19 cellular contexts compared by ENCODE assay signal in genomic region chr9:133581553-133582343, GRCh38. TPM values are rescaled to one million over a fixed set of nuclear protein-coding genes. Genes with fewer than 3 reads are reported as not detected.
A peak's percentile ranks its signal among the peaks of the same experiment; 100 is the strongest.
DNase-seq lines count a peak whose midpoint lies in the region; ATAC-seq and TF ChIP-seq lines count a peak whose summit lies in the region.
"Had no signal": no experiment of that assay in that cellular context is flagged by ENCODE, and none has a peak within 500 bp of the region (broad histone marks: within the 10 kb centered on the region; RNA-seq: fewer than 3 reads in every experiment).

No MANE protein-coding gene starts in this region.

- H3K27ac ChIP-seq in GM23338 (ENCODE audit: low read depth) = peak overlapping the region; percentile 39; the same call in 1 of the 2 replicates
- peak overlapping the region in 3 of 5 donors; percentile 39 to 84 (median 62) for H3K27ac ChIP-seq in adrenal gland
- H3K27ac ChIP-seq in neural cell (ENCODE audit: low read length) = no peak overlapping the region

- H3K36me3 ChIP-seq in GM23338 (ENCODE audit: insufficient read depth) (no peaks in the 10 kb centered on the region), adrenal gland (replicated peaks in 1 of 2) (no peaks in the 10 kb centered on the region), neural cell (ENCODE audit: insufficient read depth, low read length) (no peaks in the 10 kb centered on the region)

- H3K36me3 Mint-ChIP-seq in GM23338 (ENCODE audit: low read depth) = no peaks in the 10 kb centered on the region; the same call in 2 of the 3 replicates
- H3K36me3 Mint-ChIP-seq: activated naive CD4-positive, alpha-beta T cell treated with anti-CD3 and anti-CD28 coated beads, Interleukin-2, amount 50 U/mL, for 72 hours; immature natural killer cell had no signal

- no peak overlapping the region for H3K4me3 ChIP-seq in GM23338
- H3K4me3 ChIP-seq in adrenal gland = no peak overlapping the region
- no peak overlapping the region for H3K4me3 ChIP-seq in neural cell (ENCODE audit: low read length)

- H3K79me2 ChIP-seq in GM23338 (replicated peaks; ENCODE audit: insufficient read depth) = no peaks in the 10 kb centered on the region
- H3K79me2 ChIP-seq in neural cell (replicated peaks; ENCODE audit: insufficient read depth, low read length) = no peaks in the 10 kb centered on the region

- H3K27me3 Mint-ChIP-seq in GM23338 (ENCODE audit: insufficient read depth, low read depth, poor library complexity) = peaks cover 13% of the 10 kb centered on the region

- 60 to 72% (median 66%) methylated on average over 15 to 17 of the region's 17 CpGs for WGBS in adrenal gland, 4 donors

- peaks cover 53% of the 10 kb centered on the region for H3K4me1 Mint-ChIP-seq in GM23338
- H3K4me1 Mint-ChIP-seq: immature natural killer cell had no signal

- H3K4me3 Mint-ChIP-seq in GM23338 = no peak overlapping the region
- H3K4me3 Mint-ChIP-seq: immature natural killer cell; stimulated activated naive CD8-positive, alpha-beta T cell treated with anti-CD3 and anti-CD28 coated beads, Interleukin-15, Interleukin-2, amounts not matched to agents 100 ng/mL and 50 ng/mL, for 24 hours had no signal

- no peaks in the 10 kb centered on the region for H3K9me3 Mint-ChIP-seq in GM23338
- H3K9me3 Mint-ChIP-seq: activated naive CD4-positive, alpha-beta T cell treated with anti-CD3 and anti-CD28 coated beads, Interleukin-2, amount 50 U/mL, for 72 hours; immature natural killer cell; stimulated activated naive CD8-positive, alpha-beta T cell treated with anti-CD3 and anti-CD28 coated beads, Interleukin-15, Interleukin-2, amounts not matched to agents 100 ng/mL and 50 ng/mL, for 24 hours had no signal

- H2AFZ ChIP-seq in GM23338 = no peak overlapping the region
- no peak overlapping the region for H2AFZ ChIP-seq in neural cell (ENCODE audit: low read depth, low read length)

- DNase-seq in GM23338 (ENCODE audit: low spot score) (no peak), adrenal gland (peak in 5 of 7 donors; percentile 43 to 82 (median 61)), left ventricle myocardium superior (peak; percentile 83), iPS-NIHi11 (ENCODE audit: low spot score) (no peak), HT-29 (ENCODE audit: low spot score) (no peak)
- DNase-seq: activated CD4-positive, alpha-beta T cell treated with anti-CD3 and anti-CD28 coated beads, Interleukin-2, amount 50 U/mL, for 1 hour; activated T-cell treated with anti-CD3 and anti-CD28 coated beads, Interleukin-2, amount 50 U/mL, for 1 hour; Calu3; cerebellar nuclear complex; GDM1; immature natural killer cell; NCI-H1092 treated with DMSO at 0.1 percent for 48 hours; T1000 had no signal

- TF ChIP-seq POLR2A in adrenal gland (IDR thresholded peaks at IDR 0.05) = no peak

- peak overlapping the region; percentile 7 for H3K9ac ChIP-seq in neural cell (ENCODE audit: low read length)

- H3K4me1 ChIP-seq in GM23338 (ENCODE audit: insufficient read depth) = peaks cover 7% of the 10 kb centered on the region
- H3K4me1 ChIP-seq in adrenal gland (replicated peaks in 1 of 2) = no peaks in the 10 kb centered on the region

- intact Hi-C loops in adrenal gland (cut with DNase I) = no loop called here
- intact Hi-C loops in left ventricle myocardium superior (cut with micrococcal nuclease) = no loop called here

- no peaks in the 10 kb centered on the region for H3K9me2 ChIP-seq in GM23338 (ENCODE audit: insufficient read depth)
- no peaks in the 10 kb centered on the region for H3K9me2 ChIP-seq in neural cell (ENCODE audit: insufficient read depth, low read length)

- ATAC-seq in GM23338 (no peak), left ventricle myocardium superior (peak; percentile 38), HG03521 (IDR thresholded peaks at IDR 0.05; ENCODE audit: unreplicated experiment) (no peak), GM18867 (IDR thresholded peaks at IDR 0.05; ENCODE audit: unreplicated experiment) (no peak)
- ATAC-seq: activated naive CD4-positive, alpha-beta T cell treated with anti-CD3 and anti-CD28 coated beads, Interleukin-2, amount 50 U/mL, for 72 hours had no signal

- no peak for TF ChIP-seq EP300 in neural cell (conservative IDR thresholded peaks at IDR 0.05; ENCODE audit: poor library complexity, severe bottlenecking)

- H3K27ac Mint-ChIP-seq in GM23338 = peak overlapping the region; percentile 24
- H3K27ac Mint-ChIP-seq: activated naive CD4-positive, alpha-beta T cell treated with anti-CD3 and anti-CD28 coated beads, Interleukin-2, amount 50 U/mL, for 72 hours; stimulated activated naive CD8-positive, alpha-beta T cell treated with anti-CD3 and anti-CD28 coated beads, Interleukin-15, Interleukin-2, amounts not matched to agents 100 ng/mL and 50 ng/mL, for 24 hours had no signal

- H3F3A ChIP-seq in GM23338 (replicated peaks; ENCODE audit: low read depth) = no peaks in the 10 kb centered on the region; the same call in 1 of the 2 replicates
- H3F3A ChIP-seq in neural cell (ENCODE audit: insufficient read depth, low read length, poor library complexity, severe bottlenecking) = no peaks in the 10 kb centered on the region

- H3K9me3 ChIP-seq in adrenal gland (replicated peaks in 1 of 3) (no peaks in the 10 kb centered on the region), neural cell (ENCODE audit: low read length) (no peaks in the 10 kb centered on the region)

- TF ChIP-seq CTCF in GM23338 (conservative IDR thresholded peaks at IDR 0.05; ENCODE audit: low read depth in 2 of 2) (no peak), adrenal gland (IDR thresholded peaks at IDR 0.05) (no peak), neural cell (IDR thresholded peaks at IDR 0.05; ENCODE audit: poor library complexity, severe bottlenecking) (no peak)

- no peaks in the 10 kb centered on the region for H4K20me1 ChIP-seq in GM23338 (replicated peaks; ENCODE audit: insufficient read depth)
- no peaks in the 10 kb centered on the region for H4K20me1 ChIP-seq in neural cell (ENCODE audit: insufficient read depth)

- TF ChIP-seq RAD21 in neural cell (conservative IDR thresholded peaks at IDR 0.05) = no peak

- H3K4me2 ChIP-seq in GM23338 (no peak overlapping the region), neural cell (ENCODE audit: low read length) (no peak overlapping the region)

- H3K27me3 ChIP-seq in GM23338 (ENCODE audit: insufficient read depth) (no peaks in the 10 kb centered on the region), adrenal gland (peaks cover 16% of the 10 kb centered on the region), neural cell (ENCODE audit: insufficient read depth, low read depth, low read length) (no peaks in the 10 kb centered on the region)

TF ChIP-seq in GM23338, 12 proteins besides CTCF, POLR2A, EP300 and RAD21:
- TF ChIP-seq STAT1 (IDR thresholded peaks at IDR 0.05; ENCODE audit: unreplicated experiment) = no peak
TF ChIP-seq in GM23338: peak in this region for 0.

TF ChIP-seq in neural cell, 6 proteins besides CTCF, POLR2A, EP300 and RAD21:
- peak; percentile 26 for TF ChIP-seq MXI1 (conservative IDR thresholded peaks at IDR 0.05; ENCODE audit: poor library complexity, severe bottlenecking)
- no peak for TF ChIP-seq POLR2AphosphoS5 (IDR thresholded peaks at IDR 0.05)

RNA-seq across cellular contexts. Expression of gene FAM163B, which starts 27.4 kb away (rescaled TPM):
- 0.23 and 1.3 TPM in 2 replicates for total RNA-seq in GM23338 (2014; rRNA removed; shearing (Covaris generic))
- polyA plus RNA-seq in GM23338 (2016; fragmentation: Nextera tagmentation; extraction: Ambion mirVana) (0.60 and 0.71 TPM in 2 replicates), adrenal gland (10 to 100 TPM in 1 of 3 donors, 1 to 10 TPM in 2; 2.8 to 14.3 (median 4.5) TPM), neural cell (1.5 and 2.7 TPM in 2 replicates)
- total RNA-seq in adrenal gland (10 to 100 TPM in 2 of 8 donors, 1 to 10 TPM in 5, under 1 TPM in 1; 0.72 to 14.2 (median 2.1) TPM), left ventricle myocardium superior (not detected)
- 1.5 and 2.9 TPM in 2 replicates for polyA minus RNA-seq in neural cell
- not detected in 2 replicates for total RNA-seq in HT-29 (2014; rRNA removed; shearing (Covaris generic))
- total RNA-seq: activated naive CD4-positive, alpha-beta T cell treated with anti-CD3 and anti-CD28 coated beads, Interleukin-2, amount 50 U/mL, for 72 hours; Calu3 had no signal
- polyA plus RNA-seq: immature natural killer cell had no signal

RNA-seq across cellular contexts. Expression of gene ADAMTSL2, which starts 47.2 kb away (rescaled TPM):
- total RNA-seq in GM23338 (2014; rRNA removed; shearing (Covaris generic)) = 0.66 and 1.1 TPM in 2 replicates
- 0.15 and 0.21 TPM in 2 replicates for polyA plus RNA-seq in GM23338 (2016; fragmentation: Nextera tagmentation; extraction: Ambion mirVana)
- 100 to 1,000 TPM in 2 of 8 donors, 10 to 100 TPM in 6; 23.5 to 138 (median 70.9) TPM for total RNA-seq in adrenal gland
- polyA plus RNA-seq in adrenal gland = 100 to 1,000 TPM in 1 of 3 donors, 10 to 100 TPM in 1, 1 to 10 TPM in 1; 4.1 to 108 (median 35.3) TPM
- total RNA-seq in left ventricle myocardium superior = 5.1 TPM
- 0.30 and 0.85 TPM in 2 replicates for polyA plus RNA-seq in neural cell
- 0.73 and 0.81 TPM in 2 replicates for polyA minus RNA-seq in neural cell
- total RNA-seq in HT-29 (2014; rRNA removed; shearing (Covaris generic)) = 0.16 and 0.25 TPM in 2 replicates
- polyA plus RNA-seq: immature natural killer cell had no signal

RNA-seq across cellular contexts. Expression of gene DBH, which starts 54.4 kb away (rescaled TPM):
- 0.24 TPM in 1 of 2 replicates, not detected in the other for total RNA-seq in GM23338 (2014; rRNA removed; shearing (Covaris generic))
- polyA plus RNA-seq in GM23338 (2016; fragmentation: Nextera tagmentation; extraction: Ambion mirVana) = 0.08 and 0.26 TPM in 2 replicates
- 100 to 1,000 TPM in 1 of 8 donors, 10 to 100 TPM in 3, 1 to 10 TPM in 1, under 1 TPM in 2, not detected in 1; 0.24 to 234 (median 11.5) TPM for total RNA-seq in adrenal gland
- polyA plus RNA-seq in adrenal gland = 100 to 1,000 TPM in 2 of 3 donors, 10 to 100 TPM in 1; 47.0 to 211 (median 147) TPM
- not detected for total RNA-seq in left ventricle myocardium superior
- polyA plus RNA-seq in neural cell = not detected in 2 replicates
- not detected in 2 replicates for polyA minus RNA-seq in neural cell
- not detected in 2 replicates for total RNA-seq in HT-29 (2014; rRNA removed; shearing (Covaris generic))
- total RNA-seq: activated naive CD4-positive, alpha-beta T cell treated with anti-CD3 and anti-CD28 coated beads, Interleukin-2, amount 50 U/mL, for 72 hours; Calu3 had no signal
- polyA plus RNA-seq: immature natural killer cell had no signal

RNA-seq across cellular contexts. Expression of gene MYMK, which starts 57.0 kb away (rescaled TPM):
- total RNA-seq in GM23338 (2014; rRNA removed; shearing (Covaris generic)) = not detected in 2 replicates
- 0.54 TPM in 1 of 2 replicates, not detected in the other for polyA plus RNA-seq in GM23338 (2016; fragmentation: Nextera tagmentation; extraction: Ambion mirVana)
- not detected for total RNA-seq in adrenal gland
- not detected for polyA plus RNA-seq in adrenal gland
- not detected for total RNA-seq in left ventricle myocardium superior
- not detected in 2 replicates for polyA plus RNA-seq in neural cell
- not detected in 2 replicates for polyA minus RNA-seq in neural cell
- not detected in 2 replicates for total RNA-seq in HT-29 (2014; rRNA removed; shearing (Covaris generic))
- total RNA-seq: activated naive CD4-positive, alpha-beta T cell treated with anti-CD3 and anti-CD28 coated beads, Interleukin-2, amount 50 U/mL, for 72 hours; Calu3; frontal cortex had no signal
- polyA plus RNA-seq: immature natural killer cell had no signal

Comparison
In these comparisons a context has a peak if more than half of its experiments do, and no peak if none do; other contexts are left out.
1. DNase-seq: peak in adrenal gland (5 of 7) and left ventricle myocardium superior (single experiment); none in GM23338 (single experiment), iPS-NIHi11 (single experiment) and HT-29 (single experiment).